Comparison of ENCODE assay signal across 16 cellular contexts in genomic region chr21:41447356-41447755, GRCh38.
"Had no signal": no experiment of that assay in that cellular context is flagged by ENCODE, and none has a peak within 500 bp of the region (broad histone marks: within the 10 kb centered on the region; RNA-seq: fewer than 3 reads in every experiment).

No MANE protein-coding gene starts in this region.

- FAIRE-seq: endothelial cell of umbilical vein had no signal

- H3K27me3 Mint-ChIP-seq: activated CD4-positive, alpha-beta T cell treated with anti-CD3 and anti-CD28 coated beads for 36 hours; activated T-cell treated with anti-CD3 and anti-CD28 coated beads, Interleukin-2, amount 50 U/mL, for 24 hours had no signal

- DNase-seq: activated CD4-positive, alpha-beta T cell treated with anti-CD3 and anti-CD28 coated beads for 36 hours; activated CD4-positive, alpha-beta T cell treated with anti-CD3 and anti-CD28 coated beads, Interleukin-2, amount 50 U/mL, for 48 hours; activated CD4-positive, CD25-positive, alpha-beta regulatory T cell; activated CD8-positive, alpha-beta memory T cell treated with anti-CD3 and anti-CD28 coated beads, Interleukin-2, amount 50 U/mL, for 48 hours; activated T-cell treated with anti-CD3 and anti-CD28 coated beads, Interleukin-2, amount 50 U/mL, for 24 hours; central memory CD4-positive, alpha-beta T cell; islet precursor cell; left ventricle myocardium inferior; stimulated activated CD4-positive, alpha-beta T cell treated with anti-CD3 and anti-CD28 coated beads, Interleukin-15, amount 100 ng/mL, for 24 hours; stimulated activated CD4-positive, alpha-beta T cell treated with anti-CD3 and anti-CD28 coated beads, Interleukin-2, amount 100 ng/mL, for 24 hours; stimulated activated naive CD4-positive, alpha-beta T cell; tibial artery; upper lobe of right lung had no signal

- H3K4me1 Mint-ChIP-seq: activated CD4-positive, alpha-beta T cell treated with anti-CD3 and anti-CD28 coated beads for 36 hours; nephron had no signal

- H3K9me3 Mint-ChIP-seq: activated T-cell treated with anti-CD3 and anti-CD28 coated beads, Interleukin-2, amount 50 U/mL, for 24 hours; nephron had no signal

- ATAC-seq: activated CD4-positive, alpha-beta T cell treated with anti-CD3 and anti-CD28 coated beads for 36 hours; gastroesophageal sphincter; upper lobe of right lung had no signal

- H3K27ac Mint-ChIP-seq: activated CD4-positive, alpha-beta T cell treated with anti-CD3 and anti-CD28 coated beads for 36 hours; activated T-cell treated with anti-CD3 and anti-CD28 coated beads, Interleukin-2, amount 50 U/mL, for 24 hours; nephron had no signal

- H3K4me3 Mint-ChIP-seq: activated CD4-positive, alpha-beta T cell treated with anti-CD3 and anti-CD28 coated beads for 36 hours; activated T-cell treated with anti-CD3 and anti-CD28 coated beads, Interleukin-2, amount 50 U/mL, for 24 hours; nephron had no signal
